9 cellular contexts compared by ENCODE assay signal in the genomic region with DNA sequence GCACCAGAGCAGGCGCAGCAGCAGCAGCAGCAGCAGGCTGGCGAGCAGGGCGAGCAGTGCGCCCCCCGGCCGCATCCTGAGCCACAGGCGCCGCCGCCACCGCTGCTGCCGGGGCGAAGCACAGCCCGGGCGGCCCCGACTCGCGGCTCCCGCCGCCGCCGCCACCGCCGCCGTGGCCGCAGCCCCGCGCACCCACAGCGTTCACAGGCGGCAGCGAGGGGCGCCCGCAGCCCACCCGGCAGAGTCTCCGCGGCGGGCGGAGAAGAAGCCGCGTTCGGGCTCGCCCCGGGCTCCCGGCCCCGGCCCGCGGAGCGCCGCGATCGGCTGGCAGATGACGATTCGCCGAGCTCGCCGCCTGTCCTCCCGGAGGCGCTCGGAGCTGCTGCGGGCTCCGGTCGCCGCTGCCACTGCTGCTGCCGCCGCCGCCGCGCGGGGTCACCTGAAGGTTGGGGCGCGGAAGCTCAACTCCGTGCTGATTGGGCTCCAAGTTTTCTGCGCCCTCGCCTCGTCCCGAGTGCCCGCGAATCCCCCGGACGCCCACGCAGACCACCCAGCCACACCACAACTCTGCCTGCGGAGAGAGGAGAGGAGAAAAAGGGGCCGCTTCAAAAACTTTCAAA. TPM values are rescaled to one million over a fixed set of nuclear protein-coding genes. Genes with fewer than 3 reads are reported as not detected.
A peak's percentile ranks its signal among the peaks of the same experiment; 100 is the strongest.
DNase-seq lines count a peak whose midpoint lies in the region; ATAC-seq and TF ChIP-seq lines count a peak whose summit lies in the region.
"Had no signal": no experiment of that assay in that cellular context is flagged by ENCODE, and none has a peak within 500 bp of the region (broad histone marks: within the 10 kb centered on the region; RNA-seq: fewer than 3 reads in every experiment).

A gene with protein sequence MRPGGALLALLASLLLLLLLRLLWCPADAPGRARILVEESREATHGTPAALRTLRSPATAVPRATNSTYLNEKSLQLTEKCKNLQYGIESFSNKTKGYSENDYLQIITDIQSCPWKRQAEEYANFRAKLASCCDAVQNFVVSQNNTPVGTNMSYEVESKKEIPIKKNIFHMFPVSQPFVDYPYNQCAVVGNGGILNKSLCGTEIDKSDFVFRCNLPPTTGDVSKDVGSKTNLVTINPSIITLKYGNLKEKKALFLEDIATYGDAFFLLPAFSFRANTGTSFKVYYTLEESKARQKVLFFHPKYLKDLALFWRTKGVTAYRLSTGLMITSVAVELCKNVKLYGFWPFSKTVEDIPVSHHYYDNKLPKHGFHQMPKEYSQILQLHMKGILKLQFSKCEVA (minus strand): TSS at position 415 of the 620 bp plus-strand sequence. CDS start 340 bp downstream, at position 75.

- H3K9ac ChIP-seq in BLaER1 treated with 17β-estradiol and CSF1 and Interleukin-3, amounts not matched to agents 10 nM and 100 nM, result peak within 1 kb of the TSS; percentile 45 to 79 (median 69); a peak in 21 of 22 replicates

- peaks cover 7% of the 10 kb centered on the region for H3K9me3 Mint-ChIP-seq in activated T-cell treated with anti-CD3 and anti-CD28 coated beads, Interleukin-2, amount 50 U/mL, for 4 hours
- peaks cover 9% of the 10 kb centered on the region for H3K9me3 Mint-ChIP-seq in neural crest cell

- peaks cover 0 to 15% (median 6%) of the 10 kb centered on the region in 11 experiments; a peak in 12 of 22 replicates for H4K20me1 ChIP-seq in BLaER1 treated with 17β-estradiol and CSF1 and Interleukin-3, amounts not matched to agents 10 nM and 100 nM

- peak in 1 of 4 donors; percentile 41 for TF ChIP-seq POLR2A in upper lobe of left lung (IDR thresholded peaks at IDR 0.05)

- H3K27ac ChIP-seq in BLaER1 treated with 17β-estradiol and CSF1 and Interleukin-3, amounts not matched to agents 10 nM and 100 nM, result peak within 1 kb of the TSS in 2 of 11 experiments; percentile 10 to 14; a peak in 2 of 22 replicates
- peak within 1 kb of the TSS; percentile 70 to 85 (median 82) for H3K27ac ChIP-seq in upper lobe of left lung
- H3K27ac ChIP-seq: HL-60 had no signal

- ATAC-seq in GM19467 (IDR thresholded peaks at IDR 0.05; ENCODE audit: unreplicated experiment) (peak; percentile 69), upper lobe of left lung (ENCODE audit: low FRiP score in 2 of 2) (peak in 1 of 2 donors; percentile 76)
- peak; percentile 64 to 76 for ATAC-seq in activated T-cell treated with anti-CD3 and anti-CD28 coated beads, Interleukin-2, amount 50 U/mL, for 4 hours

- H3K4me3 ChIP-seq in BLaER1 treated with 17β-estradiol and CSF1 and Interleukin-3, amounts not matched to agents 10 nM and 100 nM, result peak within 1 kb of the TSS; percentile 55 to 75 (median 68)
- H3K4me3 ChIP-seq in fibroblast of mammary gland (ENCODE audit: control insufficient read depth, low read depth, low read length) (peak within 1 kb of the TSS; percentile 37), upper lobe of left lung (peak within 1 kb of the TSS; percentile 31 to 66 (median 54))

- H3K4me2 ChIP-seq in BLaER1 treated with 17β-estradiol and CSF1 and Interleukin-3, amounts not matched to agents 10 nM and 100 nM, result peak within 1 kb of the TSS; percentile 84 to 98 (median 94)

- H3K27ac Mint-ChIP-seq in neural crest cell (ENCODE audit: unreplicated experiment), result no peak within 1 kb of the TSS

- DNase-seq in LHCN-M2 (ENCODE audit: low read depth) (peak; percentile 25), fibroblast of mammary gland (ENCODE audit: low read depth) (peak; percentile 25), neural crest cell (ENCODE audit: low read depth, low spot score) (peak; percentile 40), upper lobe of left lung (peak; percentile 47 to 91), NCI-H446 treated with DMSO at 0.1 percent for 48 hours (lab: John Stamatoyannopoulos, UW) (no peak)
- peak; percentile 39 for DNase-seq in activated T-cell treated with anti-CD3 and anti-CD28 coated beads, Interleukin-2, amount 50 U/mL, for 4 hours

- H3K27me3 ChIP-seq in BLaER1 treated with 17β-estradiol and CSF1 and Interleukin-3, amounts not matched to agents 10 nM and 100 nM, result peaks cover 53 to 71% (median 64%) of the 10 kb centered on the region in 11 experiments
- peaks cover 0 to 14% (median 0%) of the 10 kb centered on the region in 4 donors for H3K27me3 ChIP-seq in upper lobe of left lung

- WGBS in upper lobe of left lung, 2 donors, result 4 to 14% methylated on average over 2 to 39 of the region's 82 CpGs

- no peak for TF ChIP-seq CTCF in fibroblast of mammary gland (conservative IDR thresholded peaks at IDR 0.05; ENCODE audit: control insufficient read depth, insufficient read depth, low read depth, low read length)
- TF ChIP-seq CTCF in neural crest cell (conservative IDR thresholded peaks at IDR 0.05), result no peak
- TF ChIP-seq CTCF in upper lobe of left lung (IDR thresholded peaks at IDR 0.05), result peak in 1 of 6 experiments; percentile 7

- H3K4me1 ChIP-seq in BLaER1 treated with 17β-estradiol and CSF1 and Interleukin-3, amounts not matched to agents 10 nM and 100 nM, result peaks cover 9 to 18% (median 15%) of the 10 kb centered on the region in 10 experiments; a peak in 16 of 20 replicates
- H3K4me1 ChIP-seq in upper lobe of left lung, result peaks cover 11 to 18% (median 16%) of the 10 kb centered on the region in 4 donors

- no peak for TF ChIP-seq EP300 in upper lobe of left lung (IDR thresholded peaks at IDR 0.05)

- peaks cover 22 to 29% (median 26%) of the 10 kb centered on the region in 11 experiments for H3K9me3 ChIP-seq in BLaER1 treated with 17β-estradiol and CSF1 and Interleukin-3, amounts not matched to agents 10 nM and 100 nM (replicated peaks in 1 of 11)
- peaks cover 3 to 10% (median 7%) of the 10 kb centered on the region in 4 donors for H3K9me3 ChIP-seq in upper lobe of left lung

- H3K36me3 ChIP-seq in BLaER1 treated with 17β-estradiol and CSF1 and Interleukin-3, amounts not matched to agents 10 nM and 100 nM, result peaks cover 0 to 6% (median 0%) of the 10 kb centered on the region in 11 experiments; a peak in 4 of 22 replicates
- peaks cover 0 to 6% (median 0%) of the 10 kb centered on the region in 4 donors for H3K36me3 ChIP-seq in upper lobe of left lung

- H3K36me3 Mint-ChIP-seq in activated T-cell treated with anti-CD3 and anti-CD28 coated beads, Interleukin-2, amount 50 U/mL, for 4 hours (ENCODE audit: insufficient read depth), result no peaks in the 10 kb centered on the region
- peaks cover 3% of the 10 kb centered on the region for H3K36me3 Mint-ChIP-seq in neural crest cell (ENCODE audit: low read depth)

- peak within 1 kb of the TSS; percentile 86 for H3K4me3 Mint-ChIP-seq in activated T-cell treated with anti-CD3 and anti-CD28 coated beads, Interleukin-2, amount 50 U/mL, for 4 hours
- peak within 1 kb of the TSS; percentile 92 for H3K4me3 Mint-ChIP-seq in neural crest cell

- H3K27me3 Mint-ChIP-seq in activated T-cell treated with anti-CD3 and anti-CD28 coated beads, Interleukin-2, amount 50 U/mL, for 4 hours (ENCODE audit: low read depth), result peaks cover 8% of the 10 kb centered on the region
- peaks cover 76% of the 10 kb centered on the region for H3K27me3 Mint-ChIP-seq in neural crest cell (ENCODE audit: low read depth)

- peaks cover 21% of the 10 kb centered on the region for H3K4me1 Mint-ChIP-seq in activated T-cell treated with anti-CD3 and anti-CD28 coated beads, Interleukin-2, amount 50 U/mL, for 4 hours (ENCODE audit: low read depth)
- peaks cover 6% of the 10 kb centered on the region for H3K4me1 Mint-ChIP-seq in neural crest cell

RNA-seq across cellular contexts. Expression of the gene that starts here (rescaled TPM):
- total RNA-seq in LHCN-M2 (2014; rRNA removed) (0.32 and 0.57 TPM in 2 replicates), neural crest cell (not detected in 2 replicates), upper lobe of left lung (10 to 100 TPM in 1 of 6 donors, 1 to 10 TPM in 5; 5.5 to 12.6 (median 7.0) TPM)
- 0.69 TPM for polyA plus RNA-seq in LHCN-M2 (2012)
- under 1 TPM in 1 of 3 donors, not detected in 2; 0.33 TPM for total RNA-seq in activated T-cell treated with anti-CD3 and anti-CD28 coated beads, Interleukin-2, amount 50 U/mL, for 4 hours

Comparison
In these comparisons a context has a peak if more than half of its experiments do, and no peak if none do; other contexts are left out.
1. Peak in DNase-seq in LHCN-M2; RNA of the gene not detected or under 1 TPM.
2. Peak in DNase-seq and ATAC-seq in activated T-cell treated with anti-CD3 and anti-CD28 coated beads, Interleukin-2, amount 50 U/mL, for 4 hours; RNA of the gene not detected or under 1 TPM.
3. Peak in DNase-seq in neural crest cell; RNA of the gene not detected or under 1 TPM.